In the genomic region with DNA sequence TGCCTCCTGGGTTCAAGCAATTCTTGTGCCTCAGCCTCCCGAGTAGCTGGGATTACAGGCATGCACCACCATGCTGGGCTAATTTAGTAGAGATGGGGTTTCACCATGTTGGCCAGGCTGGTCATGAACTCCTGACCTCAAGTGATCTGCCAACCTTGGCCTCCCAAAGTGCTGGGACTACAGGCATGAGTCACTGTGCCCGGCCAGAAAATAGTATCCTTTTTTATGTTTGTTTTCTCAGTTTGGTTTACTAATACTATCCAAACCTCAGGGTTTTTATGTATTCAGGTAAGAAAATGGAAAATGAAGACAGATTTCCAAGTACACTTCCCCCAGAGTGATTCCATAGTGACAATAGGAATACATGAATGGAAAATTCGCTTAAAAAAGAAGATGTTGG, we compare ENCODE assay signal across 1 cellular context.
TF ChIP-seq lines count a peak whose summit lies in the region.

No MANE protein-coding gene starts in this region.

TF ChIP-seq in GM12878, 131 proteins besides CTCF, POLR2A, EP300 and RAD21:
- peak; percentile 15; the same call in 1 of the 2 replicates for TF ChIP-seq RUNX3 (IDR thresholded peaks at IDR 0.05; ENCODE audit: low read length)
- TF ChIP-seq DPF2 (IDR thresholded peaks at IDR 0.05) = 0 out of 2 replicates have a peak, but pooled peaks have one; percentile 39
- peak; percentile 67; the same call in 1 of the 2 replicates for TF ChIP-seq NR2F1 (conservative IDR thresholded peaks at IDR 0.05)
- 0 out of 2 replicates have a peak, but pooled peaks have one; percentile 41 for TF ChIP-seq SMARCA5 (IDR thresholded peaks at IDR 0.05)
